Comparison of ENCODE assay signal across 23 cellular contexts in genomic region chr3:156299569-156299968, GRCh38.
"Had no signal": no experiment of that assay in that cellular context is flagged by ENCODE, and none has a peak within 500 bp of the region (broad histone marks: within the 10 kb centered on the region; RNA-seq: fewer than 3 reads in every experiment).

No MANE protein-coding gene starts in this region.

- ATAC-seq: activated CD8-positive, alpha-beta memory T cell treated with anti-CD3 and anti-CD28 coated beads, Interleukin-2, amount 10 ng/mL, durations not matched to agents 7 days and 5 days; activated CD8-positive, alpha-beta T cell treated with anti-CD3 and anti-CD28 coated beads for 36 hours; activated naive CD8-positive, alpha-beta T cell treated with anti-CD3 and anti-CD28 coated beads, Interleukin-2, amount 50 U/mL, for 24 hours; foreskin keratinocyte; left colon; stimulated activated naive CD8-positive, alpha-beta T cell treated with anti-CD3 and anti-CD28 coated beads, Interleukin-15, Interleukin-2, amounts not matched to agents 100 U/mL and 50 U/mL, for 24 hours had no signal

- H3K4me3 ChIP-seq: lower lobe of right lung, spleen, tibial artery had no signal

- H3K4me1 ChIP-seq: foreskin keratinocyte had no signal

- H3K27me3 ChIP-seq: foreskin keratinocyte, tibial artery had no signal

- H3K27ac ChIP-seq: foreskin keratinocyte, lower lobe of right lung, tibial artery, WERI-Rb-1 had no signal

- H3K9me3 ChIP-seq: lower lobe of right lung, spleen, tibial artery had no signal

- DNase-seq: activated CD4-positive, alpha-beta T cell treated with anti-CD3 and anti-CD28 coated beads, Interleukin-2, amount 10 ng/mL, durations not matched to agents 7 days and 5 days; activated CD4-positive, CD25-positive, alpha-beta regulatory T cell treated with anti-CD3 and anti-CD28 coated beads, Interleukin-2, amount 50 U/mL, for 72 hours; activated CD8-positive, alpha-beta memory T cell treated with anti-CD3 and anti-CD28 coated beads, Interleukin-2, amount 10 ng/mL, durations not matched to agents 7 days and 5 days; activated CD8-positive, alpha-beta T cell treated with anti-CD3 and anti-CD28 coated beads for 36 hours; activated gamma-delta T cell; activated naive CD4-positive, alpha-beta T cell treated with anti-CD3 and anti-CD28 coated beads, Interleukin-2, amount 50 U/mL, for 16 hours; activated naive CD8-positive, alpha-beta T cell treated with anti-CD3 and anti-CD28 coated beads, Interleukin-2, amount 50 U/mL, for 24 hours; activated T-cell treated with anti-CD3 and anti-CD28 coated beads for 4 hours; dermis blood vessel endothelial cell; effector memory CD4-positive, alpha-beta T cell; foreskin keratinocyte; islet precursor cell; mesendoderm; naive B cell; spleen; stimulated activated CD4-positive, alpha-beta T cell treated with anti-CD3 and anti-CD28 coated beads, Interleukin-4, amount 100 ng/mL, for 24 hours; stimulated activated naive CD8-positive, alpha-beta T cell treated with anti-CD3 and anti-CD28 coated beads, Interleukin-15, Interleukin-2, amounts not matched to agents 100 U/mL and 50 U/mL, for 24 hours; T-helper 1 cell; WERI-Rb-1 had no signal

- H3K4me1 Mint-ChIP-seq: activated CD4-positive, alpha-beta T cell treated with anti-CD3 and anti-CD28 coated beads, Interleukin-2, amount 10 ng/mL, durations not matched to agents 7 days and 5 days; activated CD8-positive, alpha-beta memory T cell treated with anti-CD3 and anti-CD28 coated beads, Interleukin-2, amount 10 ng/mL, durations not matched to agents 7 days and 5 days; activated naive CD8-positive, alpha-beta T cell treated with anti-CD3 and anti-CD28 coated beads, Interleukin-2, amount 50 U/mL, for 24 hours; naive B cell had no signal

- H3K4me3 Mint-ChIP-seq: activated CD4-positive, alpha-beta T cell treated with anti-CD3 and anti-CD28 coated beads, Interleukin-2, amount 10 ng/mL, durations not matched to agents 7 days and 5 days; activated CD8-positive, alpha-beta memory T cell treated with anti-CD3 and anti-CD28 coated beads, Interleukin-2, amount 10 ng/mL, durations not matched to agents 7 days and 5 days; activated CD8-positive, alpha-beta T cell treated with anti-CD3 and anti-CD28 coated beads for 36 hours; activated naive CD8-positive, alpha-beta T cell treated with anti-CD3 and anti-CD28 coated beads, Interleukin-2, amount 50 U/mL, for 24 hours; activated T-helper 1 cell treated with anti-CD3 and anti-CD28 coated beads, Interleukin-12 subunit alpha, Interleukin-12 subunit beta, Interleukin-2, Interleukin-4 antibody, amounts not matched to agents 30 ng/mL and 10 ng/mL and 1 ng/mL, durations not matched to agents 14 hours and 24 hours and 36 hours; naive B cell had no signal

- H3K36me3 Mint-ChIP-seq: activated CD8-positive, alpha-beta memory T cell treated with anti-CD3 and anti-CD28 coated beads, Interleukin-2, amount 10 ng/mL, durations not matched to agents 7 days and 5 days; naive B cell had no signal

- H3K9me3 Mint-ChIP-seq: activated CD4-positive, alpha-beta T cell treated with anti-CD3 and anti-CD28 coated beads, Interleukin-2, amount 10 ng/mL, durations not matched to agents 7 days and 5 days; activated CD8-positive, alpha-beta T cell treated with anti-CD3 and anti-CD28 coated beads for 36 hours; activated naive CD8-positive, alpha-beta T cell treated with anti-CD3 and anti-CD28 coated beads, Interleukin-2, amount 50 U/mL, for 24 hours; activated T-helper 1 cell treated with anti-CD3 and anti-CD28 coated beads, Interleukin-12 subunit alpha, Interleukin-12 subunit beta, Interleukin-2, Interleukin-4 antibody, amounts not matched to agents 30 ng/mL and 10 ng/mL and 1 ng/mL, durations not matched to agents 14 hours and 24 hours and 36 hours; naive B cell had no signal

- H3K27ac Mint-ChIP-seq: activated CD4-positive, alpha-beta T cell treated with anti-CD3 and anti-CD28 coated beads, Interleukin-2, amount 10 ng/mL, durations not matched to agents 7 days and 5 days; activated CD8-positive, alpha-beta memory T cell treated with anti-CD3 and anti-CD28 coated beads, Interleukin-2, amount 10 ng/mL, durations not matched to agents 7 days and 5 days; activated CD8-positive, alpha-beta T cell treated with anti-CD3 and anti-CD28 coated beads for 36 hours; activated naive CD8-positive, alpha-beta T cell treated with anti-CD3 and anti-CD28 coated beads, Interleukin-2, amount 50 U/mL, for 24 hours; activated T-helper 1 cell treated with anti-CD3 and anti-CD28 coated beads, Interleukin-12 subunit alpha, Interleukin-12 subunit beta, Interleukin-2, Interleukin-4 antibody, amounts not matched to agents 30 ng/mL and 10 ng/mL and 1 ng/mL, durations not matched to agents 14 hours and 24 hours and 36 hours; naive B cell had no signal

- H3K36me3 ChIP-seq: lower lobe of right lung, spleen, tibial artery, WERI-Rb-1 had no signal
